In the genomic region with DNA sequence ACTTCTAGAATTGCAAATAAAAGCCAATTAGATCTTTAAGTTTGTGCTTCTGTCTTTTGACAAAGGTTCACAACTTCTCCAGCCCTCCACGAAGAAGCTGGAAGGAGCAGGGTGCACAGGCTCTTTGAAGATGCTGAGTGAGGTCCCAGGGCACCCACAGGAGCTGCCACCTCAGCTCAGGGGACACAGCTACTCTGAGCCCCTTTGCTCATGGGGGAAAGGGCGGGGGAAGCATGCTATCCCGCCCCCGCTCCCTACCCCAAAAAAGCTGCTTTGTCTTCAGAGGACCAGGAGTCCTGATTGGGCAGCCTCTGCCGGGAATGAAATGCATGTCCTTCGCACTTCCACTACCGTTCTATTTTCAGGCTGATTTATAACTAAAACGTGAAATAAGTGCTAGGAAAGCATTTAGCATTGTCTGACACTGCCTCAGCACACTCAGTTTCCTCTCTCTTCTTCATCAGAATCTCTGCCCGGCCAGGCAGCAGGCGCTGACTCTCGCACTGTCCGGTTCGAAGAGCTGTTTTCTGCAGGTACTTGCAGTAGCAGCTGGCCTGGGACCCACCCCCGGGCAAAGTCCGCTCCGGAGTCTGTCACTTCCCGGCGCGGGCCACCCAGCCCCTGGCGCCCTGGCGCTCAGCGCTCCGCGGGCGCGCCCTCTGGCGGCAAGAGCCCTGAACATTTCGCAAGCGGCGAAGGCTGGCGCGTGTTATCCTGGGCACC, we compare ENCODE assay signal across 8 cellular contexts. TPM values are rescaled to one million over a fixed set of nuclear protein-coding genes. Genes with fewer than 3 reads are reported as not detected.
DNase-seq lines count a peak whose midpoint lies in the region; ATAC-seq and TF ChIP-seq lines count a peak whose summit lies in the region.

No MANE protein-coding gene starts in this region.

- TF ChIP-seq CTCF in GM12865 (IDR thresholded peaks at IDR 0.05; ENCODE audit: insufficient read depth, low read depth, low read length, missing control alignments) (peak; percentile 95), heart right ventricle (IDR thresholded peaks at IDR 0.05) (peak; percentile 82 to 98 (median 93)), progenitor cell of endocrine pancreas (IDR thresholded peaks at IDR 0.05; ENCODE audit: unreplicated experiment) (peak; percentile 97)

- no peaks in the 10 kb centered on the region for H3K9me3 ChIP-seq in heart right ventricle

- DNase-seq in GM12865 (ENCODE audit: low read depth), result peak; percentile 80
- peak; percentile 38 for DNase-seq in NCI-H1048 (lab: John Stamatoyannopoulos, UW)
- DNase-seq in SW480 (ENCODE audit: low spot score), result peak; percentile 82
- DNase-seq in activated naive CD8-positive, alpha-beta T cell treated with anti-CD3 and anti-CD28 coated beads, Interleukin-2, amount 50 U/mL, for 24 hours, result peak; percentile 87
- peak; percentile 77 to 85 for DNase-seq in heart right ventricle
- peak; percentile 91 for DNase-seq in progenitor cell of endocrine pancreas (ENCODE audit: low spot score, unreplicated experiment)
- peak; percentile 88 for DNase-seq in ureter (ENCODE audit: low spot score)

- H3K4me1 Mint-ChIP-seq in activated naive CD8-positive, alpha-beta T cell treated with anti-CD3 and anti-CD28 coated beads, Interleukin-2, amount 50 U/mL, for 24 hours, result peaks cover 10% of the 10 kb centered on the region
- peaks cover 30% of the 10 kb centered on the region for H3K4me1 Mint-ChIP-seq in progenitor cell of endocrine pancreas (ENCODE audit: low read depth)

- 9 to 10% methylated on average over 32 of the region's 32 CpGs for WGBS in heart right ventricle, 2 donors

- H3K27me3 ChIP-seq in heart right ventricle, result peaks cover 0 to 8% (median 3%) of the 10 kb centered on the region in 7 donors

- ATAC-seq in HG02588 (IDR thresholded peaks at IDR 0.05; ENCODE audit: unreplicated experiment) (peak; percentile 89), heart right ventricle (peak; percentile 89 to 95 (median 94))
- peak; percentile 98 for ATAC-seq in activated naive CD8-positive, alpha-beta T cell treated with anti-CD3 and anti-CD28 coated beads, Interleukin-2, amount 50 U/mL, for 24 hours

- H3K36me3 Mint-ChIP-seq in activated naive CD8-positive, alpha-beta T cell treated with anti-CD3 and anti-CD28 coated beads, Interleukin-2, amount 50 U/mL, for 24 hours (ENCODE audit: low read depth), result no peaks in the 10 kb centered on the region
- no peaks in the 10 kb centered on the region for H3K36me3 Mint-ChIP-seq in progenitor cell of endocrine pancreas (ENCODE audit: insufficient read depth)

- no peak overlapping the region for H3K27ac ChIP-seq in heart right ventricle

- no peaks in the 10 kb centered on the region for H3K36me3 ChIP-seq in heart right ventricle

- peak overlapping the region; percentile 55 for H3K4me3 Mint-ChIP-seq in activated naive CD8-positive, alpha-beta T cell treated with anti-CD3 and anti-CD28 coated beads, Interleukin-2, amount 50 U/mL, for 24 hours
- H3K4me3 Mint-ChIP-seq in progenitor cell of endocrine pancreas (ENCODE audit: low read depth), result peak overlapping the region; percentile 66

- H3K4me3 ChIP-seq in GM12865 (ENCODE audit: low read depth, low read length) (peak overlapping the region; percentile 33), heart right ventricle (peak overlapping the region in 8 of 10 donors; percentile 3 to 45 (median 38))

- intact Hi-C loops in heart right ventricle (cut with DNase I), result loop anchor here in 2 of 10 donors (1.0 kb wide), 1 partner anchor 110 kb away; no protein-coding TSS in a partner anchor

- peaks cover 0 to 16% (median 9%) of the 10 kb centered on the region in 9 donors for H3K4me1 ChIP-seq in heart right ventricle

- no peak overlapping the region for H3K27ac Mint-ChIP-seq in activated naive CD8-positive, alpha-beta T cell treated with anti-CD3 and anti-CD28 coated beads, Interleukin-2, amount 50 U/mL, for 24 hours
- H3K27ac Mint-ChIP-seq in progenitor cell of endocrine pancreas, result peak overlapping the region; percentile 79

- no peaks in the 10 kb centered on the region for H3K9me3 Mint-ChIP-seq in activated naive CD8-positive, alpha-beta T cell treated with anti-CD3 and anti-CD28 coated beads, Interleukin-2, amount 50 U/mL, for 24 hours
- H3K9me3 Mint-ChIP-seq in progenitor cell of endocrine pancreas (ENCODE audit: low read depth), result no peaks in the 10 kb centered on the region

- H3K27me3 Mint-ChIP-seq in activated naive CD8-positive, alpha-beta T cell treated with anti-CD3 and anti-CD28 coated beads, Interleukin-2, amount 50 U/mL, for 24 hours, result peaks cover 18% of the 10 kb centered on the region
- H3K27me3 Mint-ChIP-seq in progenitor cell of endocrine pancreas, result no peaks in the 10 kb centered on the region

RNA-seq across cellular contexts. Expression of a gene that starts 45.5 kb away (rescaled TPM):
- total RNA-seq in heart right ventricle (1 to 10 TPM; 1.9 to 4.6 (median 3.2) TPM), progenitor cell of endocrine pancreas (15.2 and 16.4 TPM in 2 replicates), ureter (12.3 TPM)
- polyA plus RNA-seq in heart right ventricle, result 1 to 10 TPM; 3.2 to 9.2 TPM

Comparison
In these comparisons a context has a peak if more than half of its experiments do, and no peak if none do; other contexts are left out.
1. DNase-seq: peak in every context shown above with its lines; median percentile 91 in progenitor cell of endocrine pancreas; 88 in ureter; 87 in activated naive CD8-positive, alpha-beta T cell treated with anti-CD3 and anti-CD28 coated beads, Interleukin-2, amount 50 U/mL, for 24 hours; 82 in SW480; 81 in heart right ventricle; 80 in GM12865; 38 in NCI-H1048.